1 cellular context compared by ENCODE assay signal in genomic region chr6:42239333-42239732, GRCh38.
TF ChIP-seq lines count a peak whose summit lies in the region.

No MANE protein-coding gene starts in this region.

TF ChIP-seq in K562, 482 proteins besides CTCF, POLR2A, EP300 and RAD21:
- TF ChIP-seq NEUROD1 (IDR thresholded peaks at IDR 0.05; ENCODE audit: borderline replicate concordance, low read depth, low read length, partially characterized antibody): no peak
- no peak for TF ChIP-seq CHD4 (IDR thresholded peaks at IDR 0.05; ENCODE audit: insufficient read depth, insufficient replicate concordance, low read depth, low read length, poor library complexity, severe bottlenecking)
- TF ChIP-seq ELF4 (CRISPR knock-in tag; IDR thresholded peaks at IDR 0.05): no peak
